7 cellular contexts compared by ENCODE assay signal in the genomic region with DNA sequence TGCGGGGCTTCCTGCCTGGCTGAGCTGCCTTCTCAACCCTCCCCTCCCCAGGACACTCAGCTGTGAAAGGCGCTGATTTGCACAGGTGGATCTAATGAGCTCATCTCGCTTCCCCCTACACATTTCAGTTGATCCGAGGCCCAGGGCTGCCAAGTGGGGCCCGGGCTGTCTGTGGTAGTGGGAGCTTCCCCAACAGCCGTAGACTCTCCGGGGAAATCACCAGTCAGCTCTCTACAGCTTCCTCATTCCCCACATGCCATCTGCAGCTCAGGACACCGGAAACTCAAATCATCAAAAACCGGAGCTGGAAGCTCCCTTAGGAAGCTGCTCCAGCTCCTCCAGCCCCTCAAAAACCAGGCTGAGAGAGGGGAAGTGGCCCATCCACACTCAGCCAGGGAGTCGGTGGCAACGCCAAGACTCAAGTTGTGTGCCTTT. TPM values are rescaled to one million over a fixed set of nuclear protein-coding genes. Genes with fewer than 3 reads are reported as not detected.
DNase-seq lines count a peak whose midpoint lies in the region; ATAC-seq and TF ChIP-seq lines count a peak whose summit lies in the region.

No MANE protein-coding gene starts in this region.

- no peaks in the 10 kb centered on the region for H3K4me1 ChIP-seq in gastroesophageal sphincter

- no peak for TF ChIP-seq EP300 in gastroesophageal sphincter (IDR thresholded peaks at IDR 0.05)

- DNase-seq in GM20000 (ENCODE audit: low spot score) (peak; percentile 25), HuH-7 (ENCODE audit: low spot score) (peak; percentile 51), sciatic nerve (ENCODE audit: low spot score) (no peak)
- no peak for DNase-seq in stimulated activated CD4-positive, alpha-beta T cell treated with anti-CD3 and anti-CD28 coated beads, Interleukin-4, amount 100 ng/mL, for 4 hours

- H3K4me3 ChIP-seq in gastroesophageal sphincter = no peak overlapping the region

- H3K36me3 ChIP-seq in gastroesophageal sphincter = no peaks in the 10 kb centered on the region

- TF ChIP-seq CTCF in GM20000 (IDR thresholded peaks at IDR 0.05; ENCODE audit: extremely low read depth, missing control alignments) (no peak), gastroesophageal sphincter (IDR thresholded peaks at IDR 0.05) (no peak)

- H3K27ac ChIP-seq in gastroesophageal sphincter = peak overlapping the region in 1 of 4 donors; percentile 6

- 20 to 56% methylated on average over 3 to 7 of the region's 11 CpGs for WGBS in gastroesophageal sphincter (ENCODE audit: low coverage in 1 of 2), 2 donors

- intact Hi-C loops in sciatic nerve (cut with DNase I) = no loop called here

- H3K9me3 ChIP-seq in gastroesophageal sphincter = no peaks in the 10 kb centered on the region

- no peak for TF ChIP-seq POLR2A in gastroesophageal sphincter (IDR thresholded peaks at IDR 0.05)

- ATAC-seq in gastroesophageal sphincter (peak; percentile 58), sciatic nerve (peak; percentile 76), HG02970 (IDR thresholded peaks at IDR 0.05; ENCODE audit: low FRiP score, unreplicated experiment) (no peak), HG02840 (IDR thresholded peaks at IDR 0.05; ENCODE audit: low FRiP score, unreplicated experiment) (no peak)

- no peaks in the 10 kb centered on the region for H3K27me3 ChIP-seq in gastroesophageal sphincter

RNA-seq across cellular contexts. Expression of gene SMIM20, which starts 56.2 kb away (rescaled TPM):
- total RNA-seq in gastroesophageal sphincter (10 to 100 TPM; 26.5 to 44.2 (median 34.8) TPM), sciatic nerve (22.7 TPM)

Comparison
In these comparisons a context has a peak if more than half of its experiments do, and no peak if none do; other contexts are left out.
1. DNase-seq: peak in GM20000 (single experiment) and HuH-7 (single experiment); none in sciatic nerve (single experiment) and stimulated activated CD4-positive, alpha-beta T cell treated with anti-CD3 and anti-CD28 coated beads, Interleukin-4, amount 100 ng/mL, for 4 hours (0 of 2).
2. ATAC-seq: peak in gastroesophageal sphincter (single experiment) and sciatic nerve (single experiment); none in HG02970 (single experiment) and HG02840 (single experiment).